ENCODE assay signal across 1 cellular context in the genomic region with DNA sequence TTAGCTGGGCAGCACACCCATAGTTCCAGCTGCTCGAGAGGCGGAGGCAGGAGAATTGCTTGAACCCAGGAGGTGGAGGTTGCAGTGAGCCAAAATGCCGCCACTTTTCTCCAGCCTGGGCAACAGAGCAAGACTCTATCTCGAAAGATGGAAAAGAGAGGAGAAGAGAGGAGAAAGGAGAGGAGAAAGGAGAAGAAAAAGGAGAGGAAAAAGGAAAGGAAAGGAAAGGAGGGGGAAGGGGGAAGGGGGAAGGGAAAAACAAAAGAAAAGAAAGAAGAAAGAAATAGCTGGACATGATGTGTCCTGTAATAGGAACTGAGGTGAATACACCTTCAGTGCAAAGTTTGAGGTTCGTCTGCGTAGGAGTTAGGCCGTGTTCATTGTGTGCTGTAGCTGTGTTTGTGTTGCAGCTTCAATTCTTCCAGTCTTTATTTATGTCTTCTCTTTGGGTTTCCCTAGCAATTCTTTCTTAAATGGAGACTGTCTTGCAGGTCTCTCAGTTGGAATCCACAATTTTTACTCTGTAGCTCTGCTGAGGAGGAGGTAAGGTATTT.
TF ChIP-seq lines count a peak whose summit lies in the region.

No MANE protein-coding gene starts in this region.

TF ChIP-seq in HepG2, 621 proteins besides CTCF, POLR2A, EP300 and RAD21:
- no peak for TF ChIP-seq GLI4 (CRISPR knock-in tag; IDR thresholded peaks at IDR 0.05; ENCODE audit: borderline replicate concordance)
- peak; percentile 91 for TF ChIP-seq HNRNPK (IDR thresholded peaks at IDR 0.05; ENCODE audit: low read depth, low read length, poor library complexity, severe bottlenecking)
TF ChIP-seq in HepG2: peak in this region for 1.
